ENCODE assay signal across 1 cellular context in the genomic region with DNA sequence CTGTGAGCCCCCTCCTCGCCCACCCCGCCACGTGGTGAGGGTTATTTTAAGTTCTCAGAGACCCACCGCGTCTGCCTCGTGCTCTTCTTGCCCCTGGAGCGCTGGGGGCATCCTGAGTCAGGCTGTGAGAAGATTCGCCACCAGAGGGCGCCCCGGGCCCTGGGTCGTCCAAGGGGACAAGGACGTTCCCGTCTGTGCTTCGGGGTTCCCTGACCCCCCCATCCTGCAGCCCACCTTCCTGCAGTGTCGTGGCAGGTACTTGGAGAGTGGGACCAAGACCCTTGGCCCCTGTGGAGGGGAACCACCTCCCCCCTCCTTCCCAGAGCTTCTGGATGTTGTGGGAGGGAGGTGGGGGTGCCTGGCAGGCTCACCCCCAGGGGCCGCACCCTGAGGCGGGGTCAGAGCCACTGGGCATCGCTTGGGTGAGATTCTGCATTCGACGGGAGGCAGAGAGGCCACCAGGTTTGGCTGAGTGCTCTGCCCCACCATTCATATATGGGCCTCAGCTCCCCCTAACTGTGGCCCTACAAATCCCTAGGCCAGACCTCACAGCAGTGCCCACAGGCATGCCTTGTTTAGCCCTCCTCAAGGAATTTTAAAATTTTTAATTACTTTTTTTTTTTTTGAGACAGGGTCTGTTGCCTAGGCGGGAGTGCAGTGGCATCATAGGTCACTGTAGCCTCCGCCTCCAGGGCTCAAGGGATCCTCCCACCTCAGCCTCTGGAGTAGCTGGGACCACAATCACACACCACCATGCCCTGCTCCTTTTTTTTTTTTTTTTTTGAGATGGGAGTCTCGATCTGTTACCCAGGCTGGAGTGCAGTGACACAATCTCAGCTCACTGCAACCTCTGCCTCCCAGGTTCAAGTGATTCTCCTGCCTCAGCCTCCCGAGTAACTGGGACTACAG.
TF ChIP-seq lines count a peak whose summit lies in the region.

No MANE protein-coding gene starts in this region.

TF ChIP-seq in WTC11, 78 proteins besides CTCF, POLR2A, EP300 and RAD21 (continued from another document):
- peak; percentile 58; the same call in 1 of the 2 replicates for TF ChIP-seq HMGXB4 (CRISPR knock-in tag; IDR thresholded peaks at IDR 0.05)
- TF ChIP-seq, protein P1, sequence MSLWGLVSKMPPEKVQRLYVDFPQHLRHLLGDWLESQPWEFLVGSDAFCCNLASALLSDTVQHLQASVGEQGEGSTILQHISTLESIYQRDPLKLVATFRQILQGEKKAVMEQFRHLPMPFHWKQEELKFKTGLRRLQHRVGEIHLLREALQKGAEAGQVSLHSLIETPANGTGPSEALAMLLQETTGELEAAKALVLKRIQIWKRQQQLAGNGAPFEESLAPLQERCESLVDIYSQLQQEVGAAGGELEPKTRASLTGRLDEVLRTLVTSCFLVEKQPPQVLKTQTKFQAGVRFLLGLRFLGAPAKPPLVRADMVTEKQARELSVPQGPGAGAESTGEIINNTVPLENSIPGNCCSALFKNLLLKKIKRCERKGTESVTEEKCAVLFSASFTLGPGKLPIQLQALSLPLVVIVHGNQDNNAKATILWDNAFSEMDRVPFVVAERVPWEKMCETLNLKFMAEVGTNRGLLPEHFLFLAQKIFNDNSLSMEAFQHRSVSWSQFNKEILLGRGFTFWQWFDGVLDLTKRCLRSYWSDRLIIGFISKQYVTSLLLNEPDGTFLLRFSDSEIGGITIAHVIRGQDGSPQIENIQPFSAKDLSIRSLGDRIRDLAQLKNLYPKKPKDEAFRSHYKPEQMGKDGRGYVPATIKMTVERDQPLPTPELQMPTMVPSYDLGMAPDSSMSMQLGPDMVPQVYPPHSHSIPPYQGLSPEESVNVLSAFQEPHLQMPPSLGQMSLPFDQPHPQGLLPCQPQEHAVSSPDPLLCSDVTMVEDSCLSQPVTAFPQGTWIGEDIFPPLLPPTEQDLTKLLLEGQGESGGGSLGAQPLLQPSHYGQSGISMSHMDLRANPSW (CRISPR knock-in tag; conservative IDR thresholded peaks at IDR 0.05; ENCODE audit: low read depth), result no peak
- TF ChIP-seq, protein P2, sequence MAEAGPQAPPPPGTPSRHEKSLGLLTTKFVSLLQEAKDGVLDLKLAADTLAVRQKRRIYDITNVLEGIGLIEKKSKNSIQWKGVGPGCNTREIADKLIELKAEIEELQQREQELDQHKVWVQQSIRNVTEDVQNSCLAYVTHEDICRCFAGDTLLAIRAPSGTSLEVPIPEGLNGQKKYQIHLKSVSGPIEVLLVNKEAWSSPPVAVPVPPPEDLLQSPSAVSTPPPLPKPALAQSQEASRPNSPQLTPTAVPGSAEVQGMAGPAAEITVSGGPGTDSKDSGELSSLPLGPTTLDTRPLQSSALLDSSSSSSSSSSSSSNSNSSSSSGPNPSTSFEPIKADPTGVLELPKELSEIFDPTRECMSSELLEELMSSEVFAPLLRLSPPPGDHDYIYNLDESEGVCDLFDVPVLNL (CRISPR knock-in tag; IDR thresholded peaks at IDR 0.05; ENCODE audit: borderline replicate concordance, low read depth), result no peak
